9 cellular contexts compared by ENCODE assay signal in the genomic region with DNA sequence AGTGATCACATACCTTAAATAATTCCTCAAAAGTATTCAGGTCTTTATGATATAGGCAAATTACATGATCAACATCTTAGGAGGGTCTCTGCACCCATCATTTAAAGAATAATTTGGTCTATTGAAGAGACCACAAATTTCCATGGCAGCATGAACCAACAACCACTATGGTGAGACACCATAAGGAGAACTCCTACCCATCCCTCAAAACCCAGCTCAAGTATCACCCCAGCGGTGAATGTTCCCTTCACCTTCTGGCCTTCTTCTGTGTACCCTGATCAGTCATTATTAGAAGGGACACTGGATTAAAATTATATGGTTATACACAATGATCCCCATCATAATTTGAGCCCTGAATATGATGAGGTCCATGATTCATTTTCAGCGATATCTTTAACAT.
"Had no signal": no experiment of that assay in that cellular context is flagged by ENCODE, and none has a peak within 500 bp of the region (broad histone marks: within the 10 kb centered on the region; RNA-seq: fewer than 3 reads in every experiment).

No MANE protein-coding gene starts in this region.

- DNase-seq: GM23248, GOT3, H7, H9, HCEC 1CT, HFFc6 had no signal

- H3K27ac ChIP-seq: GM23248 had no signal

- H3K4me2 ChIP-seq: GM23338 had no signal

- H3K4me1 ChIP-seq: HAP-1 had no signal

- H3K9me3 ChIP-seq: HAP-1 had no signal

- H3K36me3 ChIP-seq: HAP-1 had no signal

- ATAC-seq: GM23338, HCT116 had no signal

- H2AFZ ChIP-seq: GM23248, GM23338 had no signal

- H3K4me3 ChIP-seq: GM23248, GM23338, HAP-1 had no signal

- H3K9ac ChIP-seq: GM23248 had no signal
